Comparison of ENCODE assay signal across 1 cellular context in genomic region chr11:95716266-95716665, GRCh38.
TF ChIP-seq lines count a peak whose summit lies in the region.

No MANE protein-coding gene starts in this region.

TF ChIP-seq in H1, 55 proteins besides CTCF, POLR2A, EP300 and RAD21 (continued from another document):
- TF ChIP-seq CHD7 (IDR thresholded peaks at IDR 0.05; ENCODE audit: insufficient replicate concordance, low read length), result no peak
- no peak for TF ChIP-seq TCF12 (IDR thresholded peaks at IDR 0.05; ENCODE audit: low read depth, low read length)
- no peak for TF ChIP-seq BRCA1 (IDR thresholded peaks at IDR 0.05; ENCODE audit: low read depth, low read length)
- TF ChIP-seq NRF1 (IDR thresholded peaks at IDR 0.05; ENCODE audit: low read depth, low read length), result no peak
- TF ChIP-seq CTBP2 (IDR thresholded peaks at IDR 0.05; ENCODE audit: borderline replicate concordance, insufficient read depth, insufficient read length, low read length), result no peak
- TF ChIP-seq HDAC6 (IDR thresholded peaks at IDR 0.05; ENCODE audit: low read depth, low read length), result no peak
- TF ChIP-seq TEAD4 (IDR thresholded peaks at IDR 0.05; ENCODE audit: low read depth, low read length), result no peak
- no peak for TF ChIP-seq HDAC2 (IDR thresholded peaks at IDR 0.05; ENCODE audit: borderline replicate concordance in 1 of 2, low read depth in 2 of 2, low read length in 2 of 2)
TF ChIP-seq in H1: peak in this region for 0.
